Comparison of ENCODE assay signal across 21 cellular contexts in genomic region chr15:59444082-59444835, GRCh38. TPM values are rescaled to one million over a fixed set of nuclear protein-coding genes. Genes with fewer than 3 reads are reported as not detected.
A peak's percentile ranks its signal among the peaks of the same experiment; 100 is the strongest.
DNase-seq lines count a peak whose midpoint lies in the region; ATAC-seq and TF ChIP-seq lines count a peak whose summit lies in the region.
"Had no signal": no experiment of that assay in that cellular context is flagged by ENCODE, and none has a peak within 500 bp of the region (broad histone marks: within the 10 kb centered on the region; RNA-seq: fewer than 3 reads in every experiment).

No MANE protein-coding gene starts in this region.

- ATAC-seq in HG02798 (IDR thresholded peaks at IDR 0.05; ENCODE audit: poor library complexity, unreplicated experiment) = no peak

- no peak overlapping the region for H3K4me2 ChIP-seq in SU-DHL-6 (ENCODE audit: low read depth, low read length, poor library complexity, severe bottlenecking)
- H3K4me2 ChIP-seq in mesendoderm (ENCODE audit: low read length) = no peak overlapping the region
- H3K4me2 ChIP-seq: KMS-11 had no signal

- DNase-seq in mesendoderm (peak; percentile 10), uterus (no peak), NCI-H1105 (lab: John Stamatoyannopoulos, UW) (no peak), right atrium auricular region (ENCODE audit: low spot score) (no peak)
- DNase-seq: CD4-positive, CD25-positive, alpha-beta regulatory T cell; COR-L47; DMS79; NCI-H1092 treated with DMSO at 0.1 percent for 48 hours; NCI-H146; NCI-H2029 treated with DMSO at 0.1 percent for 48 hours; NCI-H345; NCI-H524; NCI-H774; NK-92 treated with Interleukin-12 subunit alpha and Interleukin-12 subunit beta, amount 100 ng/mL, for 24 hours; Peyer's patch had no signal

- H2AK5ac ChIP-seq in mesendoderm (ENCODE audit: low read length) = no peak overlapping the region

- no peak overlapping the region for H2BK120ac ChIP-seq in mesendoderm (ENCODE audit: low read depth, low read length)

- no peaks in the 10 kb centered on the region for H3K79me1 ChIP-seq in mesendoderm (ENCODE audit: low read length)

- TF ChIP-seq POLR2A in uterus (IDR thresholded peaks at IDR 0.05) = no peak

- intact Hi-C loops in uterus (cut with DNase I; ENCODE audit: low total_unique reads) = no loop called here

- no peak overlapping the region for H3K18ac ChIP-seq in mesendoderm (ENCODE audit: low read length)

- H4K20me1 ChIP-seq in SU-DHL-6 (ENCODE audit: low read depth, low read length) = no peaks in the 10 kb centered on the region

- H3K23ac ChIP-seq in mesendoderm (ENCODE audit: low read length) = no peak overlapping the region

- H4K8ac ChIP-seq in mesendoderm (ENCODE audit: low read depth, low read length) = no peak overlapping the region

- no peak overlapping the region for H3K9ac ChIP-seq in SU-DHL-6 (ENCODE audit: low read length)
- H3K9ac ChIP-seq in mesendoderm (ENCODE audit: low read length) = no peak overlapping the region
- H3K9ac ChIP-seq: KMS-11 had no signal

- H2BK15ac ChIP-seq in mesendoderm (replicated peaks; ENCODE audit: low read depth) = no peak overlapping the region

- H4K5ac ChIP-seq in mesendoderm (ENCODE audit: low read length) = no peak overlapping the region

- no peaks in the 10 kb centered on the region for H3K27me3 ChIP-seq in SU-DHL-6 (ENCODE audit: low read length)
- H3K27me3 ChIP-seq in mesendoderm (ENCODE audit: insufficient read depth, low read length, poor library complexity) = peaks cover 7% of the 10 kb centered on the region
- H3K27me3 ChIP-seq in uterus = no peaks in the 10 kb centered on the region
- no peaks in the 10 kb centered on the region for H3K27me3 ChIP-seq in right atrium auricular region
- H3K27me3 ChIP-seq: Peyer's patch had no signal

- no peak overlapping the region for H3K4ac ChIP-seq in mesendoderm (ENCODE audit: low read depth, low read length)

- no peaks in the 10 kb centered on the region for H3K9me2 ChIP-seq in SU-DHL-6 (replicated peaks; ENCODE audit: insufficient read depth, low read length)

- H3K4me3 ChIP-seq in HEK293 (ENCODE audit: low read depth, low read length) (no peak overlapping the region), SU-DHL-6 (ENCODE audit: insufficient read depth, low read length, poor library complexity, severe bottlenecking) (no peak overlapping the region), mesendoderm (ENCODE audit: low read length) (no peak overlapping the region), uterus (no peak overlapping the region), right atrium auricular region (no peak overlapping the region)
- H3K4me3 ChIP-seq: HAP-1, Peyer's patch had no signal

- H3K79me2 ChIP-seq in SU-DHL-6 (ENCODE audit: insufficient read depth, low read length) = peaks cover 99% of the 10 kb centered on the region
- H3K79me2 ChIP-seq in mesendoderm (ENCODE audit: control insufficient read depth, insufficient read depth, low read length) = no peaks in the 10 kb centered on the region

- CTCF ChIA-PET in HEK293 (lab: Yijun Ruan, JAX) = no interaction called here

- H2BK5ac ChIP-seq in mesendoderm (ENCODE audit: low read length) = no peak overlapping the region

- H3F3A ChIP-seq in SU-DHL-6 (ENCODE audit: insufficient read depth) = peaks cover 12% of the 10 kb centered on the region; the same call in 1 of the 2 replicates

- no peak overlapping the region for H3K27ac ChIP-seq in HEK293 (ENCODE audit: extremely low read depth, low read depth, low read length)
- peak overlapping the region; percentile 33; the same call in 1 of the 2 replicates for H3K27ac ChIP-seq in SU-DHL-6 (ENCODE audit: low read depth, low read length)
- H3K27ac ChIP-seq in mesendoderm (ENCODE audit: low read depth, low read length) = no peak overlapping the region
- H3K27ac ChIP-seq in uterus = peak overlapping the region; percentile 53 to 72
- H3K27ac ChIP-seq in right atrium auricular region = no peak overlapping the region
- H3K27ac ChIP-seq: KMS-11, Peyer's patch had no signal

- no peak overlapping the region for H2AFZ ChIP-seq in SU-DHL-6 (ENCODE audit: low read depth, low read length, severe bottlenecking)

- no peaks in the 10 kb centered on the region for H3K4me1 ChIP-seq in HEK293 (ENCODE audit: control insufficient read depth, insufficient read depth, low read length)
- no peaks in the 10 kb centered on the region for H3K4me1 ChIP-seq in mesendoderm (ENCODE audit: control insufficient read depth, low read depth, low read length)
- H3K4me1 ChIP-seq in uterus = peaks cover 0 to 5% of the 10 kb centered on the region in 2 donors
- no peaks in the 10 kb centered on the region for H3K4me1 ChIP-seq in right atrium auricular region
- H3K4me1 ChIP-seq: HAP-1, Peyer's patch had no signal

- no CpG with 5 or more reads among the region's 11 CpGs for WGBS in mesendoderm (ENCODE audit: extremely low coverage, insufficient coverage, low lambda C conversion rate)

- POLR2A ChIA-PET in HEK293 (lab: Yijun Ruan, JAX) = no interaction called here

- TF ChIP-seq CTCF in HEK293 (tag by site-specific recombination; IDR thresholded peaks at IDR 0.05) (no peak), SU-DHL-6 (IDR thresholded peaks at IDR 0.05; ENCODE audit: insufficient read depth, low read length, poor library complexity, severe bottlenecking) (no peak), uterus (IDR thresholded peaks at IDR 0.05) (no peak), right atrium auricular region (IDR thresholded peaks at IDR 0.05) (no peak)

- no peak overlapping the region for H3K56ac ChIP-seq in mesendoderm (ENCODE audit: low read length)

- H3K36me3 ChIP-seq in HEK293 (ENCODE audit: control insufficient read depth in 2 of 2, insufficient read depth in 1 of 2, low read length in 2 of 2) = no peaks in the 10 kb centered on the region
- H3K36me3 ChIP-seq in SU-DHL-6 (ENCODE audit: low read length) = peaks cover 40% of the 10 kb centered on the region
- H3K36me3 ChIP-seq in mesendoderm (ENCODE audit: control insufficient read depth, insufficient read depth, low read length) = no peaks in the 10 kb centered on the region
- H3K36me3 ChIP-seq in uterus = no peaks in the 10 kb centered on the region
- no peaks in the 10 kb centered on the region for H3K36me3 ChIP-seq in right atrium auricular region
- H3K36me3 ChIP-seq: HAP-1, Peyer's patch had no signal

- H3K9me3 ChIP-seq in HEK293 (ENCODE audit: control insufficient read depth, insufficient read depth, low read depth, low read length) (no peaks in the 10 kb centered on the region), SU-DHL-6 (ENCODE audit: insufficient read depth, low read length) (no peaks in the 10 kb centered on the region), uterus (no peaks in the 10 kb centered on the region), right atrium auricular region (no peaks in the 10 kb centered on the region)
- H3K9me3 ChIP-seq: HAP-1, Peyer's patch had no signal

TF ChIP-seq in HEK293, 187 proteins besides CTCF, POLR2A, EP300 and RAD21 (continues in another document):
- TF ChIP-seq ZNF449 (tag by site-specific recombination; IDR thresholded peaks at IDR 0.05) (no peak), PRDM10 (tag by site-specific recombination; IDR thresholded peaks at IDR 0.05) (no peak), ZNF366 (tag by site-specific recombination; conservative IDR thresholded peaks at IDR 0.05) (no peak), ZNF302 (tag by site-specific recombination; IDR thresholded peaks at IDR 0.05; ENCODE audit: low read depth) (no peak)

RNA-seq across cellular contexts. Expression of gene FAM81A, which starts 6.3 kb away (rescaled TPM):
- 0.32 TPM for polyA plus RNA-seq in mesendoderm (2013, experiment 1 of 2)
- 0.42 TPM for polyA plus RNA-seq in mesendoderm (2013, experiment 2 of 2)
- total RNA-seq in uterus (1 to 10 TPM in 2 of 4 donors, not detected in 2; 1.5 to 4.4 TPM), right atrium auricular region (1 to 10 TPM in 1 of 2 donors, under 1 TPM in 1; 0.98 to 2.0 TPM)
- total RNA-seq: CD4-positive, CD25-positive, alpha-beta regulatory T cell had no signal
- polyA plus RNA-seq: BJ; CD4-positive, CD25-positive, alpha-beta regulatory T cell had no signal

Comparison
In these comparisons a context has a peak if more than half of its experiments do, and no peak if none do; other contexts are left out.
1. H3K27ac ChIP-seq: peak in SU-DHL-6 (single experiment) and uterus (2 of 2); none in HEK293 (single experiment), mesendoderm (single experiment) and right atrium auricular region (0 of 2).